In the genomic region with DNA sequence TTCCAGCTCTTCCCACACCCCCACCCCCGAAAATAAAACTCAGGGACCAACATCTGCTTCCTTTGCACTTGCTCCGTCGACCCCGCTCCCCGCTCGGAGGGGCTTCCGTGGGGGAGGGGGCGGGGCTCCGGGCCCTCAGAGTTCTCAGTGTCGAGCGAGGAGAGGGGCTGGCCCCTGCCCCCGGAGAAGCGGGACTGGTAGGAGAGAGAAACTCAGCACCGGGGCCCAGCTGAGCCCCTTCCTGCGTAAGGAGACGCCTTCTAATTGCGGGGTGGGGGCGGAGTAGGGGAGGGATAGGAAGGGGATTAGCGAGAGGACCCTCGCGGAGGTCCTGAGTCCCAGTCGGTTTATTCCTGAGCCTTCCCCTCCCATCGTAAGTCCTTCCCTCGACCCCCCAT, we compare ENCODE assay signal across 9 cellular contexts. TPM values are rescaled to one million over a fixed set of nuclear protein-coding genes. Genes with fewer than 3 reads are reported as not detected.
A peak's percentile ranks its signal among the peaks of the same experiment; 100 is the strongest.
DNase-seq lines count a peak whose midpoint lies in the region; ATAC-seq and TF ChIP-seq lines count a peak whose summit lies in the region.
"Had no signal": no experiment of that assay in that cellular context is flagged by ENCODE, and none has a peak within 500 bp of the region (broad histone marks: within the 10 kb centered on the region; RNA-seq: fewer than 3 reads in every experiment).

No MANE protein-coding gene starts in this region.

- peak overlapping the region; percentile 84 for H3K4me3 Mint-ChIP-seq in activated CD4-positive, alpha-beta T cell treated with anti-CD3 and anti-CD28 coated beads, Interleukin-2, amount 10 ng/mL, durations not matched to agents 24 days and 14 days
- H3K4me3 Mint-ChIP-seq in activated T-helper 1 cell treated with anti-CD3 and anti-CD28 coated beads, Interleukin-12 subunit alpha, Interleukin-12 subunit beta, Interleukin-2, Interleukin-4 antibody, amounts not matched to agents 30 ng/mL and 10 ng/mL and 1 ng/mL, durations not matched to agents 14 hours and 24 hours and 36 hours, result peak overlapping the region; percentile 77
- H3K4me3 Mint-ChIP-seq in immature natural killer cell, result peak overlapping the region; percentile 72 to 84 (median 76)
- H3K4me3 Mint-ChIP-seq in stimulated activated naive B cell treated with anti-CD40 and anti-IgM and Interleukin-4, amounts not matched to agents 10 μg/mL and 1 μg/mL and 100 μg/mL, for 72 hours, result peak overlapping the region; percentile 80 to 84

- peaks cover 12% of the 10 kb centered on the region for H3K4me1 Mint-ChIP-seq in activated CD4-positive, alpha-beta T cell treated with anti-CD3 and anti-CD28 coated beads, Interleukin-2, amount 10 ng/mL, durations not matched to agents 24 days and 14 days
- H3K4me1 Mint-ChIP-seq in activated T-helper 1 cell treated with anti-CD3 and anti-CD28 coated beads, Interleukin-12 subunit alpha, Interleukin-12 subunit beta, Interleukin-2, Interleukin-4 antibody, amounts not matched to agents 30 ng/mL and 10 ng/mL and 1 ng/mL, durations not matched to agents 14 hours and 24 hours and 36 hours (ENCODE audit: low read depth), result peaks cover 14% of the 10 kb centered on the region
- H3K4me1 Mint-ChIP-seq in immature natural killer cell, result peaks cover 18 to 26% of the 10 kb centered on the region in 2 donors
- H3K4me1 Mint-ChIP-seq in stimulated activated naive B cell treated with anti-CD40 and anti-IgM and Interleukin-4, amounts not matched to agents 10 μg/mL and 1 μg/mL and 100 μg/mL, for 72 hours, result peaks cover 32 to 48% of the 10 kb centered on the region in 2 donors

- H3K27ac ChIP-seq in brain microvascular endothelial cell, result no peak overlapping the region

- H3K27ac Mint-ChIP-seq in activated CD4-positive, alpha-beta T cell treated with anti-CD3 and anti-CD28 coated beads, Interleukin-2, amount 10 ng/mL, durations not matched to agents 24 days and 14 days, result no peak overlapping the region
- peak overlapping the region; percentile 66 for H3K27ac Mint-ChIP-seq in activated T-helper 1 cell treated with anti-CD3 and anti-CD28 coated beads, Interleukin-12 subunit alpha, Interleukin-12 subunit beta, Interleukin-2, Interleukin-4 antibody, amounts not matched to agents 30 ng/mL and 10 ng/mL and 1 ng/mL, durations not matched to agents 14 hours and 24 hours and 36 hours
- no peak overlapping the region for H3K27ac Mint-ChIP-seq in immature natural killer cell
- H3K27ac Mint-ChIP-seq in stimulated activated naive B cell treated with anti-CD40 and anti-IgM and Interleukin-4, amounts not matched to agents 10 μg/mL and 1 μg/mL and 100 μg/mL, for 72 hours, result peak overlapping the region; percentile 89

- no peak for TF ChIP-seq CTCF in brain microvascular endothelial cell (IDR thresholded peaks at IDR 0.05; ENCODE audit: low read depth, low read length, missing control alignments)

- no peak overlapping the region for H3K4me3 ChIP-seq in brain microvascular endothelial cell (ENCODE audit: low read depth, low read length)

- H3K27me3 Mint-ChIP-seq in activated CD4-positive, alpha-beta T cell treated with anti-CD3 and anti-CD28 coated beads, Interleukin-2, amount 10 ng/mL, durations not matched to agents 24 days and 14 days, result peaks cover 67% of the 10 kb centered on the region
- H3K27me3 Mint-ChIP-seq in activated T-helper 1 cell treated with anti-CD3 and anti-CD28 coated beads, Interleukin-12 subunit alpha, Interleukin-12 subunit beta, Interleukin-2, Interleukin-4 antibody, amounts not matched to agents 30 ng/mL and 10 ng/mL and 1 ng/mL, durations not matched to agents 14 hours and 24 hours and 36 hours (ENCODE audit: insufficient read depth), result peaks cover 64% of the 10 kb centered on the region
- H3K27me3 Mint-ChIP-seq in immature natural killer cell (ENCODE audit: low read depth in 3 of 3), result peaks cover 7 to 16% (median 8%) of the 10 kb centered on the region in 3 donors
- H3K27me3 Mint-ChIP-seq in stimulated activated naive B cell treated with anti-CD40 and anti-IgM and Interleukin-4, amounts not matched to agents 10 μg/mL and 1 μg/mL and 100 μg/mL, for 72 hours, result peaks cover 14 to 27% of the 10 kb centered on the region in 2 donors

- peaks cover 45% of the 10 kb centered on the region for H3K27me3 ChIP-seq in brain microvascular endothelial cell (replicated peaks)

- no peak for DNase-seq in activated CD4-positive, alpha-beta T cell treated with anti-CD3 and anti-CD28 coated beads, Interleukin-2, amount 10 ng/mL, durations not matched to agents 24 days and 14 days
- no peak for DNase-seq in activated CD4-positive, alpha-beta T cell treated with anti-CD3 and anti-CD28 coated beads, Interleukin-2, amount 50 U/mL, for 4 hours
- DNase-seq in activated T-helper 1 cell treated with anti-CD3 and anti-CD28 coated beads, Interleukin-12 subunit alpha, Interleukin-12 subunit beta, Interleukin-2, Interleukin-4 antibody, amounts not matched to agents 30 ng/mL and 10 ng/mL and 1 ng/mL, durations not matched to agents 14 hours and 24 hours and 36 hours (ENCODE audit: low spot score), result no peak
- DNase-seq in immature natural killer cell, result no peak
- DNase-seq in stimulated activated naive B cell treated with anti-CD40 and anti-IgM and Interleukin-4, amounts not matched to agents 10 μg/mL and 1 μg/mL and 100 μg/mL, for 72 hours, result no peak
- DNase-seq in brain microvascular endothelial cell, result no peak
- no peak for DNase-seq in anterior cingulate cortex (lab: John Stamatoyannopoulos, UW)
- DNase-seq in NCI-H1436 treated with DMSO at 0.1 percent for 48 hours (lab: John Stamatoyannopoulos, UW), result no peak

- peak; percentile 17 to 24 for ATAC-seq in stimulated activated naive B cell treated with anti-CD40 and anti-IgM and Interleukin-4, amounts not matched to agents 10 μg/mL and 1 μg/mL and 100 μg/mL, for 72 hours (replicated peaks)

- H3K36me3 ChIP-seq in brain microvascular endothelial cell (replicated peaks), result no peaks in the 10 kb centered on the region

- intact Hi-C loops in activated CD4-positive, alpha-beta T cell treated with anti-CD3 and anti-CD28 coated beads, Interleukin-2, amount 10 ng/mL, durations not matched to agents 24 days and 14 days (cut with micrococcal nuclease), result no loop called here
- intact Hi-C loops in activated T-helper 1 cell treated with anti-CD3 and anti-CD28 coated beads, Interleukin-12 subunit alpha, Interleukin-12 subunit beta, Interleukin-2, Interleukin-4 antibody, amounts not matched to agents 30 ng/mL and 10 ng/mL and 1 ng/mL, durations not matched to agents 14 hours and 24 hours and 36 hours (cut with micrococcal nuclease), result no loop called here

- H3K36me3 Mint-ChIP-seq in activated CD4-positive, alpha-beta T cell treated with anti-CD3 and anti-CD28 coated beads, Interleukin-2, amount 10 ng/mL, durations not matched to agents 24 days and 14 days (ENCODE audit: low read depth), result peaks cover 3% of the 10 kb centered on the region
- no peaks in the 10 kb centered on the region for H3K36me3 Mint-ChIP-seq in activated T-helper 1 cell treated with anti-CD3 and anti-CD28 coated beads, Interleukin-12 subunit alpha, Interleukin-12 subunit beta, Interleukin-2, Interleukin-4 antibody, amounts not matched to agents 30 ng/mL and 10 ng/mL and 1 ng/mL, durations not matched to agents 14 hours and 24 hours and 36 hours (ENCODE audit: low read depth)
- no peaks in the 10 kb centered on the region for H3K36me3 Mint-ChIP-seq in immature natural killer cell
- no peaks in the 10 kb centered on the region for H3K36me3 Mint-ChIP-seq in stimulated activated naive B cell treated with anti-CD40 and anti-IgM and Interleukin-4, amounts not matched to agents 10 μg/mL and 1 μg/mL and 100 μg/mL, for 72 hours

- no peaks in the 10 kb centered on the region for H3K9me3 Mint-ChIP-seq in activated CD4-positive, alpha-beta T cell treated with anti-CD3 and anti-CD28 coated beads, Interleukin-2, amount 10 ng/mL, durations not matched to agents 24 days and 14 days
- H3K9me3 Mint-ChIP-seq in activated T-helper 1 cell treated with anti-CD3 and anti-CD28 coated beads, Interleukin-12 subunit alpha, Interleukin-12 subunit beta, Interleukin-2, Interleukin-4 antibody, amounts not matched to agents 30 ng/mL and 10 ng/mL and 1 ng/mL, durations not matched to agents 14 hours and 24 hours and 36 hours, result no peaks in the 10 kb centered on the region
- H3K9me3 Mint-ChIP-seq in immature natural killer cell, result no peaks in the 10 kb centered on the region
- H3K9me3 Mint-ChIP-seq in stimulated activated naive B cell treated with anti-CD40 and anti-IgM and Interleukin-4, amounts not matched to agents 10 μg/mL and 1 μg/mL and 100 μg/mL, for 72 hours, result no peaks in the 10 kb centered on the region

- in situ Hi-C loops in brain microvascular endothelial cell (cut with HindIII; ENCODE audit: low pct_ligation_motif_present, low sequenced_read_pairs), result no loop called here

RNA-seq across cellular contexts. Expression of gene SLC22A7, which starts 22.3 kb away (rescaled TPM):
- total RNA-seq in activated CD4-positive, alpha-beta T cell treated with anti-CD3 and anti-CD28 coated beads, Interleukin-2, amount 10 ng/mL, durations not matched to agents 24 days and 14 days, result not detected in 2 replicates
- total RNA-seq in activated T-helper 1 cell treated with anti-CD3 and anti-CD28 coated beads, Interleukin-12 subunit alpha, Interleukin-12 subunit beta, Interleukin-2, Interleukin-4 antibody, amounts not matched to agents 30 ng/mL and 10 ng/mL and 1 ng/mL, durations not matched to agents 14 hours and 24 hours and 36 hours, result not detected in 2 replicates
- polyA plus RNA-seq in immature natural killer cell, result not detected
- total RNA-seq: SK-MEL-5 had no signal

RNA-seq across cellular contexts. Expression of gene TTBK1, which starts 32.5 kb away (rescaled TPM):
- total RNA-seq in activated CD4-positive, alpha-beta T cell treated with anti-CD3 and anti-CD28 coated beads, Interleukin-2, amount 10 ng/mL, durations not matched to agents 24 days and 14 days, result 0.62 and 0.72 TPM in 2 replicates
- 1.7 and 2.0 TPM in 2 replicates for total RNA-seq in activated T-helper 1 cell treated with anti-CD3 and anti-CD28 coated beads, Interleukin-12 subunit alpha, Interleukin-12 subunit beta, Interleukin-2, Interleukin-4 antibody, amounts not matched to agents 30 ng/mL and 10 ng/mL and 1 ng/mL, durations not matched to agents 14 hours and 24 hours and 36 hours
- polyA plus RNA-seq in immature natural killer cell, result not detected
- total RNA-seq: SK-MEL-5 had no signal

RNA-seq across cellular contexts. Expression of gene CRIP3, which starts 32.8 kb away (rescaled TPM):
- 0.43 and 0.79 TPM in 2 replicates for total RNA-seq in activated CD4-positive, alpha-beta T cell treated with anti-CD3 and anti-CD28 coated beads, Interleukin-2, amount 10 ng/mL, durations not matched to agents 24 days and 14 days
- total RNA-seq in activated T-helper 1 cell treated with anti-CD3 and anti-CD28 coated beads, Interleukin-12 subunit alpha, Interleukin-12 subunit beta, Interleukin-2, Interleukin-4 antibody, amounts not matched to agents 30 ng/mL and 10 ng/mL and 1 ng/mL, durations not matched to agents 14 hours and 24 hours and 36 hours, result not detected in 2 replicates
- polyA plus RNA-seq in immature natural killer cell, result 1 to 10 TPM in 1 of 3 donors, under 1 TPM in 2; 0.26 to 1.3 (median 0.35) TPM
- total RNA-seq: SK-MEL-5 had no signal

RNA-seq across cellular contexts. Expression of gene DNPH1, which starts 46.5 kb away (rescaled TPM):
- 78.9 and 79.6 TPM in 2 replicates for total RNA-seq in activated CD4-positive, alpha-beta T cell treated with anti-CD3 and anti-CD28 coated beads, Interleukin-2, amount 10 ng/mL, durations not matched to agents 24 days and 14 days
- 65.8 and 71.6 TPM in 2 replicates for total RNA-seq in activated T-helper 1 cell treated with anti-CD3 and anti-CD28 coated beads, Interleukin-12 subunit alpha, Interleukin-12 subunit beta, Interleukin-2, Interleukin-4 antibody, amounts not matched to agents 30 ng/mL and 10 ng/mL and 1 ng/mL, durations not matched to agents 14 hours and 24 hours and 36 hours
- polyA plus RNA-seq in immature natural killer cell, result 10 to 100 TPM; 23.7 to 36.8 (median 33.6) TPM

Comparison
In these comparisons a context has a peak if more than half of its experiments do, and no peak if none do; other contexts are left out.
1. H3K27ac Mint-ChIP-seq: peak in activated T-helper 1 cell treated with anti-CD3 and anti-CD28 coated beads, Interleukin-12 subunit alpha, Interleukin-12 subunit beta, Interleukin-2, Interleukin-4 antibody, amounts not matched to agents 30 ng/mL and 10 ng/mL and 1 ng/mL, durations not matched to agents 14 hours and 24 hours and 36 hours (single experiment) and stimulated activated naive B cell treated with anti-CD40 and anti-IgM and Interleukin-4, amounts not matched to agents 10 μg/mL and 1 μg/mL and 100 μg/mL, for 72 hours (single experiment); none in activated CD4-positive, alpha-beta T cell treated with anti-CD3 and anti-CD28 coated beads, Interleukin-2, amount 10 ng/mL, durations not matched to agents 24 days and 14 days (single experiment) and immature natural killer cell (0 of 6).
2. Peak in every context shown above with its lines, with median percentiles within 50 percentile points of each other: H3K4me3 Mint-ChIP-seq.